In genomic region chr7:94594882-94595281, GRCh38 we compare ENCODE assay signal across 16 cellular contexts.
DNase-seq lines count a peak whose midpoint lies in the region; ATAC-seq, FAIRE-seq and TF ChIP-seq lines count a peak whose summit lies in the region.
"Had no signal": no experiment of that assay in that cellular context is flagged by ENCODE, and none has a peak within 500 bp of the region (broad histone marks: within the 10 kb centered on the region; RNA-seq: fewer than 3 reads in every experiment).

No MANE protein-coding gene starts in this region.

- no peaks in the 10 kb centered on the region for H3K36me3 ChIP-seq in body of pancreas (replicated peaks in 1 of 2; ENCODE audit: insufficient read depth in 1 of 2, low read depth in 2 of 2)
- no peaks in the 10 kb centered on the region for H3K36me3 ChIP-seq in pancreas
- no peaks in the 10 kb centered on the region for H3K36me3 ChIP-seq in colonic mucosa

- ATAC-seq in body of pancreas (peak; percentile 85), left lobe of liver (peak; percentile 93), pancreas (peak; percentile 56 to 91 (median 80))
- ATAC-seq: GM12878, HCT116 had no signal

- WGBS in body of pancreas, 2 donors: 15 to 16% methylated on average over 1 of the region's 1 CpG
- WGBS in pancreas, 2 donors: 8 to 24% methylated on average over 1 of the region's 1 CpG

- DNase-seq in NCI-H226 (peak; percentile 42), body of pancreas (peak in 1 of 4 donors; percentile 5), left lobe of liver (ENCODE audit: low spot score) (no peak), pancreas (no peak), colonic mucosa (no peak), NCI-H1436 (lab: John Stamatoyannopoulos, UW) (no peak), activated gamma-delta T cell (lab: John Stamatoyannopoulos, UW) (no peak)
- DNase-seq: 8988T; AML-193; CD8-positive, alpha-beta memory T cell; GM23248 had no signal

- no peak overlapping the region for H3K4me3 ChIP-seq in body of pancreas
- H3K4me3 ChIP-seq in pancreas: no peak overlapping the region
- no peak overlapping the region for H3K4me3 ChIP-seq in colonic mucosa
- H3K4me3 ChIP-seq: BLaER1, GM12878, GM23248 had no signal

- H3K27me3 ChIP-seq in body of pancreas: no peaks in the 10 kb centered on the region
- H3K27me3 ChIP-seq in pancreas: no peaks in the 10 kb centered on the region
- H3K27me3 ChIP-seq in colonic mucosa: no peaks in the 10 kb centered on the region
- H3K27me3 ChIP-seq: BLaER1 had no signal

- no peak overlapping the region for H3K9ac ChIP-seq in colonic mucosa (ENCODE audit: low read depth in 2 of 2, low read length in 2 of 2)
- H3K9ac ChIP-seq: BLaER1, GM23248 had no signal

- intact Hi-C loops in body of pancreas (cut with DNase I) (no loop called here), pancreas (cut with DNase I) (no loop called here), colonic mucosa (cut with DNase I) (no loop called here)

- TF ChIP-seq POLR2A in body of pancreas (IDR thresholded peaks at IDR 0.05): no peak

- peak overlapping the region in 1 of 4 donors; percentile 1 for H3K27ac ChIP-seq in body of pancreas
- H3K27ac ChIP-seq in pancreas: no peak overlapping the region
- H3K27ac ChIP-seq in colonic mucosa: no peak overlapping the region
- H3K27ac ChIP-seq: BLaER1, GM23248 had no signal

- H3K9me3 ChIP-seq in body of pancreas (no peaks in the 10 kb centered on the region), pancreas (no peaks in the 10 kb centered on the region), colonic mucosa (no peaks in the 10 kb centered on the region)
- H3K9me3 ChIP-seq: BLaER1, Caco-2 had no signal

- no peak for FAIRE-seq in pancreas (lab: Jason Lieb, UNC)
- FAIRE-seq: GM12878, GM18507 had no signal

- H3K4me1 ChIP-seq in body of pancreas (peaks cover 17% of the 10 kb centered on the region), pancreas (peaks cover 0 to 9% (median 0%) of the 10 kb centered on the region in 3 donors), colonic mucosa (no peaks in the 10 kb centered on the region)
- H3K4me1 ChIP-seq: BLaER1 had no signal

- TF ChIP-seq CTCF in body of pancreas (IDR thresholded peaks at IDR 0.05) (no peak), pancreas (IDR thresholded peaks at IDR 0.05) (no peak), colonic mucosa (IDR thresholded peaks at IDR 0.05) (no peak)
